Comparison of ENCODE assay signal across 3 cellular contexts in genomic region chr1:59617418-59617817, GRCh38.
TF ChIP-seq lines count a peak whose summit lies in the region.

No MANE protein-coding gene starts in this region.

TF ChIP-seq in SK-N-SH treated with all-trans-retinoic acid at 6 μM for 48 hours, 23 proteins besides CTCF, POLR2A, EP300 and RAD21 (continued from another document):
- TF ChIP-seq CSRNP3 (CRISPR knock-in tag; IDR thresholded peaks at IDR 0.05), result no peak
- TF ChIP-seq, protein P1, sequence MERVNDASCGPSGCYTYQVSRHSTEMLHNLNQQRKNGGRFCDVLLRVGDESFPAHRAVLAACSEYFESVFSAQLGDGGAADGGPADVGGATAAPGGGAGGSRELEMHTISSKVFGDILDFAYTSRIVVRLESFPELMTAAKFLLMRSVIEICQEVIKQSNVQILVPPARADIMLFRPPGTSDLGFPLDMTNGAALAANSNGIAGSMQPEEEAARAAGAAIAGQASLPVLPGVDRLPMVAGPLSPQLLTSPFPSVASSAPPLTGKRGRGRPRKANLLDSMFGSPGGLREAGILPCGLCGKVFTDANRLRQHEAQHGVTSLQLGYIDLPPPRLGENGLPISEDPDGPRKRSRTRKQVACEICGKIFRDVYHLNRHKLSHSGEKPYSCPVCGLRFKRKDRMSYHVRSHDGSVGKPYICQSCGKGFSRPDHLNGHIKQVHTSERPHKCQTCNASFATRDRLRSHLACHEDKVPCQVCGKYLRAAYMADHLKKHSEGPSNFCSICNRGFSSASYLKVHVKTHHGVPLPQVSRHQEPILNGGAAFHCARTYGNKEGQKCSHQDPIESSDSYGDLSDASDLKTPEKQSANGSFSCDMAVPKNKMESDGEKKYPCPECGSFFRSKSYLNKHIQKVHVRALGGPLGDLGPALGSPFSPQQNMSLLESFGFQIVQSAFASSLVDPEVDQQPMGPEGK (CRISPR knock-in tag; IDR thresholded peaks at IDR 0.05; ENCODE audit: borderline replicate concordance), result no peak
- TF ChIP-seq CREB5 (CRISPR knock-in tag; IDR thresholded peaks at IDR 0.05; ENCODE audit: low read depth), result no peak
TF ChIP-seq in SK-N-SH treated with all-trans-retinoic acid at 6 μM for 48 hours: peak in this region for 0.

TF ChIP-seq in SK-N-SH, 30 proteins besides CTCF, POLR2A, EP300 and RAD21 (continued from another document):
- TF ChIP-seq JUND (IDR thresholded peaks at IDR 0.05), result no peak

TF ChIP-seq in IMR-90, 13 proteins besides CTCF, POLR2A, EP300 and RAD21 (continued from another document):
- TF ChIP-seq USF2 (IDR thresholded peaks at IDR 0.05; ENCODE audit: low read depth, low read length), result no peak
- TF ChIP-seq CHD1 (IDR thresholded peaks at IDR 0.05; ENCODE audit: low read depth, low read length), result no peak
- TF ChIP-seq NFE2L2 (IDR thresholded peaks at IDR 0.05; ENCODE audit: low read depth, low read length), result no peak
- TF ChIP-seq RFX5 (IDR thresholded peaks at IDR 0.05; ENCODE audit: low read depth, low read length), result no peak
- TF ChIP-seq CEBPB (IDR thresholded peaks at IDR 0.05; ENCODE audit: low read depth, low read length), result no peak
- no peak for TF ChIP-seq FOS (IDR thresholded peaks at IDR 0.05; ENCODE audit: low read depth, low read length)
- no peak for TF ChIP-seq SMC3 (IDR thresholded peaks at IDR 0.05; ENCODE audit: low read depth, low read length)
- TF ChIP-seq BHLHE40 (IDR thresholded peaks at IDR 0.05; ENCODE audit: low read depth, low read length), result no peak
